39 cellular contexts compared by ENCODE assay signal in genomic region chr11:60133917-60134316, GRCh38. TPM values are rescaled to one million over a fixed set of nuclear protein-coding genes. Genes with fewer than 3 reads are reported as not detected.
"Had no signal": no experiment of that assay in that cellular context is flagged by ENCODE, and none has a peak within 500 bp of the region (broad histone marks: within the 10 kb centered on the region; RNA-seq: fewer than 3 reads in every experiment).

No MANE protein-coding gene starts in this region.

- H3K36me3 ChIP-seq: MG63 had no signal

- H3K27me3 ChIP-seq: MG63 had no signal

- H3K4me3 ChIP-seq: MG63 had no signal

- H3K9me3 ChIP-seq: MG63 had no signal

- DNase-seq: Kasumi-1, MG63, MM.1S, MV-4-11, NCI-H1048, NCI-H1092, NCI-H1092 treated with DMSO at 0.1 percent for 48 hours, NCI-H1105, NCI-H1105 treated with DMSO at 0.1 percent for 48 hours, NCI-H1417, NCI-H1417 treated with DMSO at 0.1 percent for 48 hours, NCI-H1436, NCI-H1436 treated with DMSO at 0.1 percent for 48 hours, NCI-H146, NCI-H1694, NCI-H1694 treated with DMSO at 0.1 percent for 48 hours, NCI-H187, NCI-H187 treated with DMSO at 0.1 percent for 48 hours, NCI-H1930, NCI-H2029, NCI-H2029 treated with DMSO at 0.1 percent for 48 hours, NCI-H2081, NCI-H2081 treated with DMSO at 0.1 percent for 48 hours, NCI-H2107, NCI-H2171, NCI-H2171 treated with DMSO at 0.1 percent for 48 hours, NCI-H2227 treated with DMSO at 0.1 percent for 48 hours, NCI-H226, NCI-H345, NCI-H446, NCI-H446 treated with DMSO at 0.1 percent for 48 hours, NCI-H510A, NCI-H510A treated with DMSO at 0.1 percent for 48 hours, NCI-H524, NCI-H524 treated with DMSO at 0.1 percent for 48 hours had no signal

RNA-seq across cellular contexts. Expression of gene MS4A2, which starts 45.5 kb away (rescaled TPM):
- total RNA-seq: LHCN-M2, M059J, MCF 10A, NCI-H460 had no signal

RNA-seq across cellular contexts. Expression of gene MS4A6A, which starts 49.0 kb away (rescaled TPM):
- total RNA-seq: LHCN-M2, M059J, MCF 10A, NCI-H460 had no signal
